Comparison of ENCODE assay signal across 1 cellular context in the genomic region with DNA sequence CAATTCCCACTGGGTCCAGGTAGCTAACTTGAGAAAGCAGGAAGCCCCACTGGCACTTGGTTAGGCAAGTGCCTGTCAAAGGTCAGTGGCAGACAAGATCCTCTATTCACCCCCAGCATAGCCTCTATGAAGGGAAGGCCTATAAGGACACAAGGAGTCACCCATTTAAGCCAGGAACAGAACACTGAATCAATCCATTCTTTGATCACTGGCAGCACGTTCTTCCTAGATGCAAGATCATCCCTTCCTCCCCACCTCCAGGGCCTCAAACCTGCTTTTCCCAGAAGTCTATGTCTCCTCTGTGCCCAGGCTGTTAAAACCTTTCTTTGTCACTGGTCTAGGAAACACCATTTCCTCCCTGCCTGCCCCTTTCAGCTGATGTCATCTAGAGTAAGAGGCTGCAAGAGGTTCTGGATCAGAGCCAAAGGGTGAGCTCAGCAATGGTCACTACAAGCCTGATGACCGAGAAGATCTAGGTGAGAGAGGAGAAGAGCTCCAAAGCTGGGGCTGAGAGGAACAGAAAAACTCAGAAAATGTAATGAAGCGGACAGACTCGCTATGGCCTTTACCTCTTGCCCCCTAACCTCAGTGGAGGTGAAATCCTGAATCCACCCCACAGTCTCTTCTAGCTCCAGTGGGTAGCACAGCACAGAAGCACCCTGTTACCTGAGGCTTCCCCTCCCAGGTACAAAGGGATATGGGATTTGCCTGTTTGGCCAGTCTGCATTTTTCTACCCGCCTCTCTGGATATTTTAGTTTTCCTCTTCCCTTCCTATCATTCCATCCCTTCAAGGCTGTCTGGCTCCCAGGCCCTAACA.
TF ChIP-seq lines count a peak whose summit lies in the region.

No MANE protein-coding gene starts in this region.

TF ChIP-seq in PFSK-1, 5 proteins besides CTCF, POLR2A, EP300 and RAD21:
- TF ChIP-seq SIN3A (IDR thresholded peaks at IDR 0.05; ENCODE audit: borderline replicate concordance, insufficient read depth, low read length) (peak; percentile 75; the same call in 1 of the 2 replicates), TAF1 (IDR thresholded peaks at IDR 0.05; ENCODE audit: borderline replicate concordance, insufficient read depth, low read length) (no peak), FOXP2 (optimal IDR thresholded peaks at IDR 0.05; ENCODE audit: borderline replicate concordance, extremely low read depth, extremely low read length, insufficient read depth) (no peak), POLR2AphosphoS5 (IDR thresholded peaks at IDR 0.05; ENCODE audit: low read depth, low read length) (peak; percentile 63)
